ENCODE assay signal across 9 cellular contexts in genomic region chr17:43661699-43662431, GRCh38. TPM values are rescaled to one million over a fixed set of nuclear protein-coding genes. Genes with fewer than 3 reads are reported as not detected.
A peak's percentile ranks its signal among the peaks of the same experiment; 100 is the strongest.
DNase-seq lines count a peak whose midpoint lies in the region; ATAC-seq and TF ChIP-seq lines count a peak whose summit lies in the region.
"Had no signal": no experiment of that assay in that cellular context is flagged by ENCODE, and none has a peak within 500 bp of the region (broad histone marks: within the 10 kb centered on the region; RNA-seq: fewer than 3 reads in every experiment).

MEOX1 (minus strand) TSS chr17:43661922; CDS start chr17:43661534, 388 bp downstream.

- H3K27ac ChIP-seq in SK-N-MC (peak within 1 kb of the TSS; percentile 73), gastrocnemius medialis (peak within 1 kb of the TSS; percentile 56 to 75 (median 66))
- H3K27ac ChIP-seq: HL-60 had no signal

- DNase-seq in GM03348 (ENCODE audit: low spot score) (peak; percentile 67), SK-N-MC (ENCODE audit: low read depth, low spot score) (no peak), epidermal melanocyte (ENCODE audit: insufficient read length, low spot score) (peak; percentile 50), gastrocnemius medialis (peak in 1 of 2 donors; percentile 10), NOMO-1 treated with dmso at 0.1 percent for 144 hours (lab: John Stamatoyannopoulos, UW; ENCODE audit: unreplicated experiment) (no peak), GM19238 (ENCODE audit: insufficient read length, low spot score) (no peak)

- no peak for TF ChIP-seq CTCF in gastrocnemius medialis (IDR thresholded peaks at IDR 0.05 in 4 of 5, conservative IDR thresholded peaks at IDR 0.05 in 1 of 5)

- no peak within 1 kb of the TSS for H3K9ac ChIP-seq in SK-N-MC (ENCODE audit: insufficient read length)

- H3K9me3 ChIP-seq in SK-N-MC (ENCODE audit: low read depth, low read length), result no peaks in the 10 kb centered on the region
- no peaks in the 10 kb centered on the region for H3K9me3 ChIP-seq in gastrocnemius medialis

- in situ Hi-C loops in gastrocnemius medialis (cut with MboI; ENCODE audit: low sequenced_read_pairs in 4 of 4), result no loop called here

- H3K36me3 ChIP-seq in SK-N-MC (ENCODE audit: insufficient read depth, low read length) (no peaks in the 10 kb centered on the region), gastrocnemius medialis (no peaks in the 10 kb centered on the region)

- H3K27me3 ChIP-seq in gastrocnemius medialis, result no peaks in the 10 kb centered on the region

- ATAC-seq in gastrocnemius medialis (peak; percentile 44 to 69), HG03196 (IDR thresholded peaks at IDR 0.05; ENCODE audit: unreplicated experiment) (no peak), HG03469 (IDR thresholded peaks at IDR 0.05; ENCODE audit: unreplicated experiment) (no peak)

- TF ChIP-seq POLR2A in gastrocnemius medialis (IDR thresholded peaks at IDR 0.05), result no peak

- H3K4me3 ChIP-seq in SK-N-MC (peak within 1 kb of the TSS; percentile 58), gastrocnemius medialis (peak within 1 kb of the TSS; percentile 27 to 47 (median 42))

- H3K4me1 ChIP-seq in gastrocnemius medialis, result peaks cover 13 to 16% of the 10 kb centered on the region in 2 donors

- intact Hi-C loops in gastrocnemius medialis (cut with DNase I; ENCODE audit: low total_unique reads), result no loop called here

RNA-seq across cellular contexts. Expression of gene MEOX1, which starts in this region (rescaled TPM):
- total RNA-seq in gastrocnemius medialis, result 10 to 100 TPM in 1 of 4 donors, 1 to 10 TPM in 3; 4.0 to 12.2 (median 8.8) TPM

Comparison
In these comparisons a context has a peak if more than half of its experiments do, and no peak if none do; other contexts are left out.
1. DNase-seq: peak in GM03348 (single experiment) and epidermal melanocyte (single experiment); none in SK-N-MC (single experiment), NOMO-1 treated with dmso at 0.1 percent for 144 hours (single experiment) and GM19238 (single experiment).
2. ATAC-seq: peak in gastrocnemius medialis (2 of 2); none in HG03196 (single experiment) and HG03469 (single experiment).